14 cellular contexts compared by ENCODE assay signal in genomic region chr9:70609542-70610286, GRCh38.
A peak's percentile ranks its signal among the peaks of the same experiment; 100 is the strongest.
DNase-seq lines count a peak whose midpoint lies in the region; ATAC-seq and TF ChIP-seq lines count a peak whose summit lies in the region.
"Had no signal": no experiment of that assay in that cellular context is flagged by ENCODE, and none has a peak within 500 bp of the region (broad histone marks: within the 10 kb centered on the region; RNA-seq: fewer than 3 reads in every experiment).

No MANE protein-coding gene starts in this region.

- TF ChIP-seq CTCF in epithelial cell of esophagus (IDR thresholded peaks at IDR 0.05; ENCODE audit: insufficient read depth, low read depth, low read length, missing control alignments) (no peak), natural killer cell (IDR thresholded peaks at IDR 0.05) (no peak), Peyer's patch (IDR thresholded peaks at IDR 0.05) (no peak)

- H3K9me3 ChIP-seq in Peyer's patch = no peaks in the 10 kb centered on the region

- no peaks in the 10 kb centered on the region for H3K27me3 Mint-ChIP-seq in natural killer cell (ENCODE audit: low read depth in 2 of 2)
- H3K27me3 Mint-ChIP-seq: activated CD4-positive, alpha-beta memory T cell treated with anti-CD3 and anti-CD28 coated beads for 36 hours had no signal

- intact Hi-C loops in natural killer cell (cut with micrococcal nuclease) = loop anchor here (10.0 kb wide), 1 partner anchor 1185 kb away; no protein-coding TSS in a partner anchor

- H3K27me3 ChIP-seq in Peyer's patch = no peaks in the 10 kb centered on the region
- H3K27me3 ChIP-seq: neural progenitor cell had no signal

- no peak for TF ChIP-seq POLR2A in Peyer's patch (IDR thresholded peaks at IDR 0.05)

- peak overlapping the region; percentile 55 to 77 for H3K27ac Mint-ChIP-seq in natural killer cell
- H3K27ac Mint-ChIP-seq: activated CD4-positive, alpha-beta memory T cell treated with anti-CD3 and anti-CD28 coated beads for 36 hours; CD4-positive, CD25-positive, alpha-beta regulatory T cell; neural progenitor cell had no signal

- H3K4me3 Mint-ChIP-seq in natural killer cell = peak overlapping the region; percentile 75
- H3K4me3 Mint-ChIP-seq: activated CD4-positive, alpha-beta memory T cell treated with anti-CD3 and anti-CD28 coated beads for 36 hours; CD4-positive, CD25-positive, alpha-beta regulatory T cell; neural progenitor cell had no signal

- H3K4me3 ChIP-seq in epithelial cell of esophagus (ENCODE audit: low read length) (no peak overlapping the region), Peyer's patch (no peak overlapping the region)
- H3K4me3 ChIP-seq: neural progenitor cell had no signal

- peak; percentile 80 for DNase-seq in AG08396 (ENCODE audit: low spot score)
- peak; percentile 8 for DNase-seq in NCI-H226
- DNase-seq in epithelial cell of esophagus (ENCODE audit: low read depth) = peak; percentile 85
- no peak for DNase-seq in natural killer cell
- no peak for DNase-seq in NK-92 treated with Interleukin-12 subunit alpha and Interleukin-12 subunit beta, amount 100 ng/mL, for 24 hours (lab: John Stamatoyannopoulos, UW)
- DNase-seq in NCI-H2029 treated with DMSO at 0.1 percent for 48 hours (lab: John Stamatoyannopoulos, UW) = no peak
- no peak for DNase-seq in Peyer's patch
- no peak for DNase-seq in NCI-H1694 treated with DMSO at 0.1 percent for 48 hours (lab: John Stamatoyannopoulos, UW)
- DNase-seq: activated CD4-positive, alpha-beta memory T cell treated with anti-CD3 and anti-CD28 coated beads for 36 hours; CD4-positive, CD25-positive, alpha-beta regulatory T cell; hippocampal formation; NCI-H187 treated with DMSO at 0.1 percent for 48 hours; SIG-M5 had no signal

- peak; percentile 10 to 59 (median 59) for ATAC-seq in natural killer cell

- H3K36me3 ChIP-seq in Peyer's patch = no peaks in the 10 kb centered on the region
- H3K36me3 ChIP-seq: neural progenitor cell had no signal

- no peaks in the 10 kb centered on the region for H3K9me3 Mint-ChIP-seq in natural killer cell
- H3K9me3 Mint-ChIP-seq: activated CD4-positive, alpha-beta memory T cell treated with anti-CD3 and anti-CD28 coated beads for 36 hours; CD4-positive, CD25-positive, alpha-beta regulatory T cell; neural progenitor cell had no signal

- no peaks in the 10 kb centered on the region for H3K36me3 Mint-ChIP-seq in natural killer cell
- H3K36me3 Mint-ChIP-seq: activated CD4-positive, alpha-beta memory T cell treated with anti-CD3 and anti-CD28 coated beads for 36 hours; CD4-positive, CD25-positive, alpha-beta regulatory T cell had no signal

- no peak overlapping the region for H3K27ac ChIP-seq in Peyer's patch
- H3K27ac ChIP-seq: neural progenitor cell had no signal

- H3K4me1 ChIP-seq in Peyer's patch = no peaks in the 10 kb centered on the region
- H3K4me1 ChIP-seq: neural progenitor cell had no signal

- peaks cover 29 to 32% of the 10 kb centered on the region in 2 donors for H3K4me1 Mint-ChIP-seq in natural killer cell

Comparison
In these comparisons a context has a peak if more than half of its experiments do, and no peak if none do; other contexts are left out.
1. DNase-seq: peak in AG08396 (single experiment), NCI-H226 (single experiment) and epithelial cell of esophagus (single experiment); none in natural killer cell (single experiment), NK-92 treated with Interleukin-12 subunit alpha and Interleukin-12 subunit beta, amount 100 ng/mL, for 24 hours (single experiment), NCI-H2029 treated with DMSO at 0.1 percent for 48 hours (single experiment), Peyer's patch (0 of 3) and NCI-H1694 treated with DMSO at 0.1 percent for 48 hours (single experiment).